ENCODE assay signal across 24 cellular contexts in the genomic region with DNA sequence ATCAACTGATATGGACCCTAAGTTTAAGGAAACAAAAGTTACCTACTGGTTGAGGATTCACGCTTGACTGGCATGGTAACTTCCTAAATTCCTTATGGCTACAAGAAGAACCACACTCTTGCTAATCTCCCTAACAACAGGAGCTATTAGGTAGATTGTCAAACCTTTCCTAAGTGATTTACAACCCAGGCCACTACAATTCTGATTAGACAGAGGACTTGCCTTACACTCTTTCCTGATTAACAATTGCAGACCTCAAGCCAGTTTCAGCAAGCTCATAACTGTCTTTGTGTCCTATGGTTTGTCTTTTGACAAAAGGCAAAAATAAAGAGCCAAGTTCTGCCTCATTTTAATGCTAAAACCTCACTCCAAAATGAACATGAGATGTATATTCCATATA. TPM values are rescaled to one million over a fixed set of nuclear protein-coding genes. Genes with fewer than 3 reads are reported as not detected.
"Had no signal": no experiment of that assay in that cellular context is flagged by ENCODE, and none has a peak within 500 bp of the region (broad histone marks: within the 10 kb centered on the region; RNA-seq: fewer than 3 reads in every experiment).

No MANE protein-coding gene starts in this region.

- H3K9me3 ChIP-seq: ovary, suprapubic skin, thyroid gland, vagina had no signal

- H3K4me3 ChIP-seq: esophagus squamous epithelium, ovary, right atrium auricular region, sigmoid colon, skin epidermis, suprapubic skin, thyroid gland, upper lobe of left lung, vagina had no signal

- H3K27me3 Mint-ChIP-seq: dendritic cell treated with granulocyte-macrophage colony-stimulating factor and Interleukin-4, amounts not matched to agents 40 ng/mL and 50 ng/mL, for 4 days had no signal

- H3K27ac ChIP-seq: esophagus squamous epithelium, ovary, right atrium auricular region, sigmoid colon, skin epidermis, suprapubic skin, thyroid gland, upper lobe of left lung, vagina had no signal

- ATAC-seq: effector memory CD8-positive, alpha-beta T cell; naive thymus-derived CD4-positive, alpha-beta T cell; stimulated activated effector memory CD8-positive, alpha-beta T cell treated with anti-CD3 and anti-CD28 coated beads, Interleukin-12 subunit alpha, Interleukin-12 subunit beta, amount 100 ng/mL, for 72 hours; stimulated activated naive CD8-positive, alpha-beta T cell treated with anti-CD3 and anti-CD28 coated beads, Interleukin-15, Interleukin-2, amounts not matched to agents 100 U/mL and 50 U/mL, for 24 hours had no signal

- H3K36me3 Mint-ChIP-seq: stimulated activated effector memory CD8-positive, alpha-beta T cell treated with anti-CD3 and anti-CD28 coated beads, Interleukin-12 subunit alpha, Interleukin-12 subunit beta, amount 100 ng/mL, for 72 hours had no signal

- H3K27ac Mint-ChIP-seq: dendritic cell treated with granulocyte-macrophage colony-stimulating factor and Interleukin-4, amounts not matched to agents 40 ng/mL and 50 ng/mL, for 4 days; effector memory CD8-positive, alpha-beta T cell; naive thymus-derived CD4-positive, alpha-beta T cell; stimulated activated effector memory CD8-positive, alpha-beta T cell treated with anti-CD3 and anti-CD28 coated beads, Interleukin-12 subunit alpha, Interleukin-12 subunit beta, amount 100 ng/mL, for 72 hours had no signal

- H3K4me3 Mint-ChIP-seq: dendritic cell treated with granulocyte-macrophage colony-stimulating factor and Interleukin-4, amounts not matched to agents 40 ng/mL and 50 ng/mL, for 4 days; effector memory CD8-positive, alpha-beta T cell; naive thymus-derived CD4-positive, alpha-beta T cell; stimulated activated effector memory CD8-positive, alpha-beta T cell treated with anti-CD3 and anti-CD28 coated beads, Interleukin-12 subunit alpha, Interleukin-12 subunit beta, amount 100 ng/mL, for 72 hours had no signal

- H3K36me3 ChIP-seq: esophagus squamous epithelium, ovary, right atrium auricular region, sigmoid colon, suprapubic skin, thyroid gland, upper lobe of left lung, vagina had no signal

- H3K4me1 Mint-ChIP-seq: stimulated activated effector memory CD8-positive, alpha-beta T cell treated with anti-CD3 and anti-CD28 coated beads, Interleukin-12 subunit alpha, Interleukin-12 subunit beta, amount 100 ng/mL, for 72 hours had no signal

- DNase-seq: effector memory CD8-positive, alpha-beta T cell; esophagus squamous epithelium; foreskin fibroblast; naive thymus-derived CD4-positive, alpha-beta T cell; nucleus accumbens; ovary; sigmoid colon; stimulated activated CD4-positive, alpha-beta T cell treated with anti-CD3 and anti-CD28 coated beads, Interleukin-12 subunit alpha, Interleukin-12 subunit beta, amount 100 ng/mL, for 4 hours; stimulated activated naive CD8-positive, alpha-beta T cell treated with anti-CD3 and anti-CD28 coated beads, Interleukin-15, Interleukin-2, amounts not matched to agents 100 U/mL and 50 U/mL, for 24 hours; thyroid gland; upper lobe of left lung had no signal

- H3K4me1 ChIP-seq: right atrium auricular region, suprapubic skin, thyroid gland, upper lobe of left lung, vagina had no signal

- H3K27me3 ChIP-seq: esophagus squamous epithelium, ovary, right atrium auricular region, sigmoid colon, suprapubic skin, thyroid gland, upper lobe of left lung, vagina had no signal

RNA-seq across cellular contexts. Expression of gene OR52K2, which starts 16.3 kb away (rescaled TPM):
- total RNA-seq: epithelial cell of proximal tubule, esophagus squamous epithelium, kidney epithelial cell, liver, lung microvascular endothelial cell, mesenteric fat pad, posterior vena cava, right atrium auricular region, suprapubic skin, thyroid gland, upper lobe of left lung, vagina had no signal
- polyA plus RNA-seq: naive thymus-derived CD4-positive, alpha-beta T cell; neural cell; ovary; sigmoid colon had no signal

RNA-seq across cellular contexts. Expression of gene OR52K1, which starts 17.0 kb away (rescaled TPM):
- total RNA-seq: epithelial cell of proximal tubule, esophagus squamous epithelium, kidney epithelial cell, lung microvascular endothelial cell, mesenteric fat pad, posterior vena cava, right atrium auricular region, thyroid gland, vagina had no signal
- polyA plus RNA-seq: liver; naive thymus-derived CD4-positive, alpha-beta T cell; neural cell; sigmoid colon had no signal
